Comparison of ENCODE assay signal across 8 cellular contexts in genomic region chr14:55103005-55103640, GRCh38. TPM values are rescaled to one million over a fixed set of nuclear protein-coding genes. Genes with fewer than 3 reads are reported as not detected.
A peak's percentile ranks its signal among the peaks of the same experiment; 100 is the strongest.
DNase-seq lines count a peak whose midpoint lies in the region; ATAC-seq and TF ChIP-seq lines count a peak whose summit lies in the region.

No MANE protein-coding gene starts in this region.

- peak overlapping the region; percentile 93 for H3K27ac ChIP-seq in SU-DHL-6 (ENCODE audit: low read depth, low read length)

- peak overlapping the region; percentile 90 to 97 (median 94) for H3K27ac Mint-ChIP-seq in immature natural killer cell

- H3K27me3 Mint-ChIP-seq in immature natural killer cell (ENCODE audit: low read depth in 3 of 3) = peaks cover 0 to 4% (median 2%) of the 10 kb centered on the region in 3 donors

- peak overlapping the region; percentile 50 to 80 (median 68) for H3K4me3 Mint-ChIP-seq in immature natural killer cell

- peaks cover 42 to 50% of the 10 kb centered on the region in 2 donors for H3K4me1 Mint-ChIP-seq in immature natural killer cell

- H3K4me3 ChIP-seq in SU-DHL-6 (ENCODE audit: insufficient read depth, low read length, poor library complexity, severe bottlenecking) (peak overlapping the region; percentile 22), astrocyte of the cerebellum (ENCODE audit: low read depth, low read length) (no peak overlapping the region)

- H3K79me2 ChIP-seq in SU-DHL-6 (ENCODE audit: insufficient read depth, low read length) = no peaks in the 10 kb centered on the region

- H3K36me3 ChIP-seq in SU-DHL-6 (ENCODE audit: low read length) = no peaks in the 10 kb centered on the region

- TF ChIP-seq CTCF in SU-DHL-6 (IDR thresholded peaks at IDR 0.05; ENCODE audit: insufficient read depth, low read length, poor library complexity, severe bottlenecking) = no peak
- no peak for TF ChIP-seq CTCF in astrocyte of the cerebellum (IDR thresholded peaks at IDR 0.05; ENCODE audit: low read depth, low read length, missing control alignments)

- DNase-seq in AG08395 (ENCODE audit: low spot score) (peak; percentile 82), astrocyte of the cerebellum (ENCODE audit: low read depth) (peak; percentile 81), immature natural killer cell (peak; percentile 20 to 43 (median 39)), D341Med (ENCODE audit: low spot score) (no peak)
- DNase-seq in stimulated activated CD4-positive, alpha-beta T cell treated with anti-CD3 and anti-CD28 coated beads, Interleukin-1b, Interleukin-23, amount 100 ng/mL, for 4 hours (ENCODE audit: low read depth in 2 of 2) = peak; percentile 11 to 21

- H3F3A ChIP-seq in SU-DHL-6 (ENCODE audit: insufficient read depth) = peaks cover 38% of the 10 kb centered on the region

- peak; percentile 45 for ATAC-seq in GM19023 (IDR thresholded peaks at IDR 0.05; ENCODE audit: unreplicated experiment)
- peak; percentile 31 for ATAC-seq in HG03460 (IDR thresholded peaks at IDR 0.05; ENCODE audit: unreplicated experiment)

- in situ Hi-C loops in astrocyte of the cerebellum (cut with HindIII; ENCODE audit: low sequenced_read_pairs) = no loop called here

- H3K9me3 ChIP-seq in SU-DHL-6 (ENCODE audit: insufficient read depth, low read length) = no peaks in the 10 kb centered on the region

- peaks cover 0 to 7% (median 0%) of the 10 kb centered on the region in 3 donors for H3K36me3 Mint-ChIP-seq in immature natural killer cell

- H4K20me1 ChIP-seq in SU-DHL-6 (ENCODE audit: low read depth, low read length) = no peaks in the 10 kb centered on the region

- peak overlapping the region; percentile 70 for H3K4me2 ChIP-seq in SU-DHL-6 (ENCODE audit: low read depth, low read length, poor library complexity, severe bottlenecking)

- H3K9me2 ChIP-seq in SU-DHL-6 (replicated peaks; ENCODE audit: insufficient read depth, low read length) = no peaks in the 10 kb centered on the region

- peak overlapping the region; percentile 64 for H2AFZ ChIP-seq in SU-DHL-6 (ENCODE audit: low read depth, low read length, severe bottlenecking)

- peak overlapping the region; percentile 44 for H3K9ac ChIP-seq in SU-DHL-6 (ENCODE audit: low read length)

- H3K27me3 ChIP-seq in SU-DHL-6 (ENCODE audit: low read length) = no peaks in the 10 kb centered on the region

- peaks cover 0 to 2% (median 0%) of the 10 kb centered on the region in 6 donors for H3K9me3 Mint-ChIP-seq in immature natural killer cell

RNA-seq across cellular contexts. Expression of gene LGALS3, which starts 25.9 kb away (rescaled TPM):
- 10 to 100 TPM; 23.3 to 58.2 (median 40.5) TPM for polyA plus RNA-seq in immature natural killer cell

RNA-seq across cellular contexts. Expression of gene MAPK1IP1L, which starts 51.7 kb away (rescaled TPM):
- 10 to 100 TPM; 50.0 to 85.0 (median 79.7) TPM for polyA plus RNA-seq in immature natural killer cell
